Comparison of ENCODE assay signal across 31 cellular contexts in the genomic region with DNA sequence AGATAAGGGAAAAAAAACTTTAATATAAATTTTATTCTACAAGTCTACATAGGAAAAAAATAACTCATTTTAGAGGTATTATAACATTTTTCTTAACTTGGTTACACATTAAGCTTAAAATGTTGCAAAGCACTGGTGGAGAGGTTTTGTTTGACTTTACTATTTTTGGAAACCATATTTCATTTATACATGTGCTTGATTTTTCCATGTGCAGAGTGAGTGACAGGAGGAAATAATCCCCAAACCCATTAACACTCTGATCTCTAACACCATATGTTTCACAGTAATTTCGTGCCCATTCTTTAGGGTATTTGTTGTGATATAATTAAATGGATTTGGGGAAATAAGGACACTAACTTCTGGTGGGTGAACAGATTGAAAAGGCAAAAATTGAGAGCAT.
"Had no signal": no experiment of that assay in that cellular context is flagged by ENCODE, and none has a peak within 500 bp of the region (broad histone marks: within the 10 kb centered on the region; RNA-seq: fewer than 3 reads in every experiment).

No MANE protein-coding gene starts in this region.

- ATAC-seq: left colon; natural killer cell; right cardiac atrium; sciatic nerve; stimulated activated naive B cell treated with anti-CD40 and anti-IgM and Interleukin-4, amounts not matched to agents 10 μg/mL and 1 μg/mL and 100 μg/mL, for 72 hours; stimulated activated naive CD8-positive, alpha-beta T cell treated with anti-CD3 and anti-CD28 coated beads, Interleukin-15, Interleukin-2, amounts not matched to agents 100 U/mL and 50 U/mL, for 24 hours had no signal

- DNase-seq: hypothalamus; immature natural killer cell; kidney; left colon; left ventricle myocardium inferior; mesendoderm; naive B cell; natural killer cell; nephron progenitor cell; occipital lobe; retina; right cardiac atrium; stimulated activated CD4-positive, alpha-beta T cell treated with anti-CD3 and anti-CD28 coated beads, Interleukin-12 subunit alpha, Interleukin-12 subunit beta, amount 100 ng/mL, for 4 hours; stimulated activated CD4-positive, alpha-beta T cell treated with anti-CD3 and anti-CD28 coated beads, Interleukin-15, amount 100 ng/mL, for 24 hours; stimulated activated CD4-positive, alpha-beta T cell treated with anti-CD3 and anti-CD28 coated beads, Interleukin-2, amount 100 ng/mL, for 24 hours; stimulated activated CD4-positive, alpha-beta T cell treated with anti-CD3 and anti-CD28 coated beads, Interleukin-4, amount 100 ng/mL, for 1 hour; stimulated activated naive B cell treated with anti-CD40 and anti-IgM and Interleukin-4, amounts not matched to agents 10 μg/mL and 1 μg/mL and 100 μg/mL, for 72 hours; stimulated activated naive CD8-positive, alpha-beta T cell treated with anti-CD3 and anti-CD28 coated beads, Interleukin-15, Interleukin-2, amounts not matched to agents 100 U/mL and 50 U/mL, for 24 hours; stomach; testis; thyroid gland; transverse colon; upper lobe of left lung had no signal

- H3K36me3 Mint-ChIP-seq: mesothelial cell of epicardium; naive B cell; neural progenitor cell; stimulated activated naive B cell treated with anti-CD40 and anti-IgM and Interleukin-4, amounts not matched to agents 10 μg/mL and 1 μg/mL and 100 μg/mL, for 72 hours had no signal

- H3K36me3 ChIP-seq: left ventricle myocardium inferior, neural progenitor cell, neutrophil, stomach, thyroid gland, transverse colon, upper lobe of left lung, vagina had no signal

- H3K27ac Mint-ChIP-seq: immature natural killer cell; mesothelial cell of epicardium; naive B cell; natural killer cell; nephron progenitor cell; neural progenitor cell; progenitor cell of endocrine pancreas; stimulated activated naive B cell treated with anti-CD40 and anti-IgM and Interleukin-4, amounts not matched to agents 10 μg/mL and 1 μg/mL and 100 μg/mL, for 72 hours had no signal

- H3K4me1 ChIP-seq: left ventricle myocardium inferior, neural progenitor cell, stomach, testis, thyroid gland, transverse colon, upper lobe of left lung, vagina had no signal

- H3K27ac ChIP-seq: left ventricle myocardium inferior, neural progenitor cell, neutrophil, skin epidermis, stomach, testis, thyroid gland, transverse colon, upper lobe of left lung, vagina had no signal

- H3K4me1 Mint-ChIP-seq: immature natural killer cell; naive B cell; natural killer cell; stimulated activated naive B cell treated with anti-CD40 and anti-IgM and Interleukin-4, amounts not matched to agents 10 μg/mL and 1 μg/mL and 100 μg/mL, for 72 hours had no signal

- H3K9me3 ChIP-seq: left ventricle myocardium inferior, neutrophil, stomach, testis, thyroid gland, transverse colon, upper lobe of left lung, vagina had no signal

- H3K9me3 Mint-ChIP-seq: neural progenitor cell had no signal

- H3K4me3 ChIP-seq: left ventricle myocardium inferior, lung, neural progenitor cell, skin epidermis, stomach, testis, thyroid gland, transverse colon, upper lobe of left lung, vagina had no signal

- H3K27me3 Mint-ChIP-seq: naive B cell; progenitor cell of endocrine pancreas; stimulated activated naive B cell treated with anti-CD40 and anti-IgM and Interleukin-4, amounts not matched to agents 10 μg/mL and 1 μg/mL and 100 μg/mL, for 72 hours had no signal

- H3K4me3 Mint-ChIP-seq: immature natural killer cell; mesothelial cell of epicardium; naive B cell; natural killer cell; nephron progenitor cell; neural progenitor cell; stimulated activated naive B cell treated with anti-CD40 and anti-IgM and Interleukin-4, amounts not matched to agents 10 μg/mL and 1 μg/mL and 100 μg/mL, for 72 hours had no signal

- H3K27me3 ChIP-seq: neural progenitor cell, neutrophil, stomach, testis, thyroid gland, transverse colon, upper lobe of left lung, vagina had no signal
